In genomic region chr10:132606536-132607316, GRCh38 we compare ENCODE assay signal across 10 cellular contexts.
A peak's percentile ranks its signal among the peaks of the same experiment; 100 is the strongest.
DNase-seq lines count a peak whose midpoint lies in the region; ATAC-seq, FAIRE-seq and TF ChIP-seq lines count a peak whose summit lies in the region.
"Had no signal": no experiment of that assay in that cellular context is flagged by ENCODE, and none has a peak within 500 bp of the region (broad histone marks: within the 10 kb centered on the region; RNA-seq: fewer than 3 reads in every experiment).

No MANE protein-coding gene starts in this region.

- WGBS in HepG2 (ENCODE audit: low lambda C conversion rate), result 93% methylated on average over 39 of the region's 40 CpGs
- 42 to 71% (median 59%) methylated on average over 31 to 40 of the region's 40 CpGs for WGBS in stomach, 5 donors

- H3K9me3 ChIP-seq in HepG2 (ENCODE audit: low read length) (peaks cover 9% of the 10 kb centered on the region; the same call in 1 of the 2 replicates), stomach (no peaks in the 10 kb centered on the region)

- no peak for TF ChIP-seq CTCF in coronary artery (IDR thresholded peaks at IDR 0.05)
- no peak for TF ChIP-seq CTCF in HepG2 (CRISPR knock-in tag; IDR thresholded peaks at IDR 0.05)
- TF ChIP-seq CTCF in stomach (IDR thresholded peaks at IDR 0.05), result no peak

- CTCF ChIA-PET in HepG2 (lab: Yijun Ruan, JAX; ENCODE audit: low intra/inter-chr PET ratio, low total read pairs), result no interaction called here

- H2AFZ ChIP-seq in HepG2 (ENCODE audit: low read length), result no peak overlapping the region

- no peak overlapping the region for H3K9ac ChIP-seq in HepG2 (ENCODE audit: insufficient read depth, low read depth, low read length)

- ATAC-seq in HepG2, result peak; percentile 28; the same call in 2 of the 3 replicates
- ATAC-seq in HG02759 (IDR thresholded peaks at IDR 0.05; ENCODE audit: unreplicated experiment), result no peak

- TF ChIP-seq RAD21 in HepG2 (CRISPR knock-in tag; IDR thresholded peaks at IDR 0.05), result no peak

- POLR2A ChIA-PET in HepG2 (lab: Yijun Ruan, JAX), result no interaction called here

- TF ChIP-seq EP300 in HepG2 (IDR thresholded peaks at IDR 0.05; ENCODE audit: low read depth in 2 of 2, low read length in 2 of 2) (no peak), HepG2 (CRISPR knock-in tag; IDR thresholded peaks at IDR 0.05; ENCODE audit: borderline replicate concordance) (no peak), stomach (IDR thresholded peaks at IDR 0.05) (no peak)

- intact Hi-C loops in HepG2 (cut with micrococcal nuclease; ENCODE audit: unreplicated experiment), result no loop called here
- intact Hi-C loops in stomach (cut with DNase I; ENCODE audit: low total_unique reads), result no loop called here

- no peak overlapping the region for H3K4me2 ChIP-seq in HepG2 (ENCODE audit: low read depth, low read length)

- no peaks in the 10 kb centered on the region; the same call in 1 of the 2 replicates for H4K20me1 ChIP-seq in HepG2 (ENCODE audit: insufficient read depth, low read length)

- in situ Hi-C loops in HepG2 (cut with HindIII; ENCODE audit: extremely low pct_ligation_motif_present, low pct_unique_long_range_greater_than_20kb), result no loop called here

- DNase-seq in SHP77 (lab: John Stamatoyannopoulos, UW), result peak; percentile 52 to 74
- peak; percentile 72 for DNase-seq in coronary artery (ENCODE audit: low spot score)
- DNase-seq in HepG2 (ENCODE audit: low spot score), result peak; percentile 7
- peak; percentile 73 for DNase-seq in stomach
- DNase-seq in activated CD4-positive, CD25-positive, alpha-beta regulatory T cell (lab: John Stamatoyannopoulos, UW), result no peak
- no peak for DNase-seq in NCI-H1105 treated with DMSO at 0.1 percent for 48 hours (lab: John Stamatoyannopoulos, UW)
- DNase-seq: activated CD4-positive, alpha-beta T cell treated with anti-CD3 and anti-CD28 coated beads, Interleukin-2, amount 10 ng/mL, durations not matched to agents 7 days and 5 days; NCI-H187 treated with DMSO at 0.1 percent for 48 hours had no signal

- H3K4me1 ChIP-seq in HepG2 (ENCODE audit: insufficient read depth, low read length) (0 out of 2 replicates have a peak, but pooled peaks cover 6% of the 10 kb centered on the region), stomach (peaks cover 24 to 82% (median 49%) of the 10 kb centered on the region in 4 donors)

- FAIRE-seq in HepG2 (lab: Jason Lieb, UNC), result no peak

- no peaks in the 10 kb centered on the region for H3K27me3 ChIP-seq in HepG2 (ENCODE audit: control insufficient read depth in 1 of 2, insufficient read depth in 2 of 2, low read length in 2 of 2)
- H3K27me3 ChIP-seq in stomach, result no peaks in the 10 kb centered on the region

- H3K36me3 ChIP-seq in HepG2 (replicated peaks in 1 of 2; ENCODE audit: control insufficient read depth in 1 of 2, insufficient read depth in 2 of 2, low read length in 2 of 2) (no peaks in the 10 kb centered on the region), stomach (no peaks in the 10 kb centered on the region)

- no peak for TF ChIP-seq POLR2A in HepG2 (IDR thresholded peaks at IDR 0.05; ENCODE audit: insufficient read depth in 1 of 2, low read depth in 2 of 2, low read length in 2 of 2)
- no peak for TF ChIP-seq POLR2A in stomach (IDR thresholded peaks at IDR 0.05)

- peak overlapping the region; percentile 53 for H3K4me3 ChIP-seq in coronary artery
- no peak overlapping the region for H3K4me3 ChIP-seq in HepG2 (replicated peaks in 1 of 3; ENCODE audit: insufficient read depth in 1 of 3, low read depth in 2 of 3, low read length in 3 of 3)
- H3K4me3 ChIP-seq in stomach, result peak overlapping the region in 3 of 4 donors; percentile 0 to 24 (median 3)

- BruUV-seq in HepG2 (replicated peaks; lab: Mats Ljungman, UMichigan), result no TSS peak

- H3K79me2 ChIP-seq in HepG2 (ENCODE audit: insufficient read depth, low read length), result peaks cover 8% of the 10 kb centered on the region

- H3K27ac ChIP-seq in coronary artery (no peak overlapping the region), HepG2 (ENCODE audit: extremely low read length, insufficient read depth, low read length) (no peak overlapping the region), stomach (peak overlapping the region in 1 of 5 donors; percentile 11)
- H3K27ac ChIP-seq: RWPE1 had no signal

TF ChIP-seq in HepG2, 621 proteins besides CTCF, POLR2A, EP300 and RAD21:
- TF ChIP-seq ZBTB33 (CRISPR knock-in tag; IDR thresholded peaks at IDR 0.05) (peak; percentile 86), ZNF790 (CRISPR knock-in tag; IDR thresholded peaks at IDR 0.05; ENCODE audit: borderline replicate concordance) (no peak), PAX8 (CRISPR knock-in tag; IDR thresholded peaks at IDR 0.05; ENCODE audit: borderline replicate concordance) (no peak), ZNF331 (CRISPR knock-in tag; IDR thresholded peaks at IDR 0.05) (peak; percentile 85; the same call in 1 of the 2 replicates), DDIT3 (CRISPR knock-in tag; IDR thresholded peaks at IDR 0.05) (no peak), ONECUT2 (CRISPR knock-in tag; IDR thresholded peaks at IDR 0.05) (no peak), ZMYM4 (CRISPR knock-in tag; IDR thresholded peaks at IDR 0.05) (0 out of 2 replicates have a peak, but pooled peaks have one; percentile 19), ZBTB38 (CRISPR knock-in tag; IDR thresholded peaks at IDR 0.05) (peak; percentile 39; the same call in 1 of the 2 replicates)

Comparison
In these comparisons a context has a peak if more than half of its experiments do, and no peak if none do; other contexts are left out.
1. DNase-seq: peak in SHP77 (2 of 2), coronary artery (single experiment), HepG2 (single experiment) and stomach (single experiment); none in activated CD4-positive, CD25-positive, alpha-beta regulatory T cell (0 of 4) and NCI-H1105 treated with DMSO at 0.1 percent for 48 hours (single experiment).
2. H3K4me3 ChIP-seq: peak in coronary artery (single experiment) and stomach (3 of 4); none in HepG2 (0 of 3).